In the genomic region with DNA sequence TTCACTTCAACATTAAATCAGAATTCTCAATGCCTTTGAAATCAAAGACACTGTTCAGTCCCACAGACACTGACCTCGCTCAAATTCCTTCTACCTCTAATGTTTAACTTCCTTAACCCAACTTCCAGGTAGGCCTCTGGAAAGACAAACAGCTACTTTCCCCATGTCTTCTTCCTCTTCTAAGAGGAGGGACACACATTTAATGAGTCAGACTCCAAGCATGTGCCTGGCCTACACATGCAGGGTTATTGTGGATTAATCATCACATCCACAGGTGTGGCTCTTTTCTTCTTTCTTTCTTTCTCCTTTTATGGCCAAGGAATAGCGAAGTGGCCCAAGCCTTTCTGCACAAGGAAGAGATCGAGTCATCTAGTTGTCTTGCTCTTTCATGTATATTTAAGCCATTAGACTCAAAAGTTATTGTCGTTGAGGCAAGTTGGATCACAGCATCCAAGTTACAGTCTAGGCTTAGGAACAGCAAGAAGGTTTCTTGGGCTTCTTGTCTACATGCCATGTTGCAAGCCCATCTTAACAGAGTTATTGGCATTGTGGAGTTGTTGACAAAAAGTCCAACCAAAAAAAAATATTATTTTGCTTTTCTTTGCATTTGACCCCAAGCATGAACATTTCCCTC, we compare ENCODE assay signal across 1 cellular context.
A peak's percentile ranks its signal among the peaks of the same experiment; 100 is the strongest.
TF ChIP-seq lines count a peak whose summit lies in the region.

No MANE protein-coding gene starts in this region.

TF ChIP-seq in HepG2, 621 proteins besides CTCF, POLR2A, EP300 and RAD21 (continued from another document and continues in another):
- TF ChIP-seq, protein P1, sequence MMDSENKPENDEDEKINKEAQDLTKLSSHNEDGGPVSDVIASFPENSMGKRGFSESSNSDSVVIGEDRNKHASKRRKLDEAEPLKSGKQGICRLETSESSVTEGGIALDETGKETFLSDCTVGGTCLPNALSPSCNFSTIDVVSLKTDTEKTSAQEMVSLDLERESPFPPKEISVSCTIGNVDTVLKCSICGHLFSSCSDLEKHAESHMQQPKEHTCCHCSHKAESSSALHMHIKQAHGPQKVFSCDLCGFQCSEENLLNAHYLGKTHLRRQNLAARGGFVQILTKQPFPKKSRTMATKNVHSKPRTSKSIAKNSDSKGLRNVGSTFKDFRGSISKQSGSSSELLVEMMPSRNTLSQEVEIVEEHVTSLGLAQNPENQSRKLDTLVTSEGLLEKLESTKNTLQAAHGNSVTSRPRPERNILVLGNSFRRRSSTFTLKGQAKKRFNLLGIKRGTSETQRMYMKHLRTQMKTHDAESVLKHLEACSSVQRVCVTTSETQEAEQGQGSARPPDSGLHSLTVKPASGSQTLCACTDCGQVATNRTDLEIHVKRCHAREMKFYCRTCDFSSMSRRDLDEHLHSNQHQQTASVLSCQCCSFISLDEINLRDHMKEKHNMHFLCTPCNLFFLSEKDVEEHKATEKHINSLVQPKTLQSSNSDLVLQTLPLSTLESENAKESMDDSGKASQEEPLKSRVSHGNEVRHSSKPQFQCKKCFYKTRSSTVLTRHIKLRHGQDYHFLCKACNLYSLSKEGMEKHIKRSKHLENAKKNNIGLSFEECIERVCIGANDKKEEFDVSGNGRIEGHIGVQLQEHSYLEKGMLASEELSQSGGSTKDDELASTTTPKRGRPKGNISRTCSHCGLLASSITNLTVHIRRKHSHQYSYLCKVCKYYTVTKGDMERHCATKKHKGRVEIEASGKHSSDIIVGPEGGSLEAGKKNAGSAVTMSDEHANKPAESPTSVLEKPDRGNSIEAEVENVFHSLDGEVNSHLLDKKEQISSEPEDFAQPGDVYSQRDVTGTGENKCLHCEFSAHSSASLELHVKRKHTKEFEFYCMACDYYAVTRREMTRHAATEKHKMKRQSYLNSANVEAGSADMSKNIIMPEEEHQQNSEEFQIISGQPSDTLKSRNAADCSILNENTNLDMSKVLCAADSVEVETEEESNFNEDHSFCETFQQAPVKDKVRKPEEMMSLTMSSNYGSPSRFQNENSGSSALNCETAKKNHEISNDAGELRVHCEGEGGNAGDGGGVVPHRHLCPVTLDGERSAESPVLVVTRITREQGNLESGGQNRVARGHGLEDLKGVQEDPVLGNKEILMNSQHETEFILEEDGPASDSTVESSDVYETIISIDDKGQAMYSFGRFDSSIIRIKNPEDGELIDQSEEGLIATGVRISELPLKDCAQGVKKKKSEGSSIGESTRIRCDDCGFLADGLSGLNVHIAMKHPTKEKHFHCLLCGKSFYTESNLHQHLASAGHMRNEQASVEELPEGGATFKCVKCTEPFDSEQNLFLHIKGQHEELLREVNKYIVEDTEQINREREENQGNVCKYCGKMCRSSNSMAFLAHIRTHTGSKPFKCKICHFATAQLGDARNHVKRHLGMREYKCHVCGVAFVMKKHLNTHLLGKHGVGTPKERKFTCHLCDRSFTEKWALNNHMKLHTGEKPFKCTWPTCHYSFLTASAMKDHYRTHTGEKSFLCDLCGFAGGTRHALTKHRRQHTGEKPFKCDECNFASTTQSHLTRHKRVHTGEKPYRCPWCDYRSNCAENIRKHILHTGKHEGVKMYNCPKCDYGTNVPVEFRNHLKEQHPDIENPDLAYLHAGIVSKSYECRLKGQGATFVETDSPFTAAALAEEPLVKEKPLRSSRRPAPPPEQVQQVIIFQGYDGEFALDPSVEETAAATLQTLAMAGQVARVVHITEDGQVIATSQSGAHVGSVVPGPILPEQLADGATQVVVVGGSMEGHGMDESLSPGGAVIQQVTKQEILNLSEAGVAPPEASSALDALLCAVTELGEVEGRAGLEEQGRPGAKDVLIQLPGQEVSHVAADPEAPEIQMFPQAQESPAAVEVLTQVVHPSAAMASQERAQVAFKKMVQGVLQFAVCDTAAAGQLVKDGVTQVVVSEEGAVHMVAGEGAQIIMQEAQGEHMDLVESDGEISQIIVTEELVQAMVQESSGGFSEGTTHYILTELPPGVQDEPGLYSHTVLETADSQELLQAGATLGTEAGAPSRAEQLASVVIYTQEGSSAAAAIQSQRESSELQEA (CRISPR knock-in tag; IDR thresholded peaks at IDR 0.05; ENCODE audit: not compliant biosample characterization): no peak
- TF ChIP-seq, protein P2, sequence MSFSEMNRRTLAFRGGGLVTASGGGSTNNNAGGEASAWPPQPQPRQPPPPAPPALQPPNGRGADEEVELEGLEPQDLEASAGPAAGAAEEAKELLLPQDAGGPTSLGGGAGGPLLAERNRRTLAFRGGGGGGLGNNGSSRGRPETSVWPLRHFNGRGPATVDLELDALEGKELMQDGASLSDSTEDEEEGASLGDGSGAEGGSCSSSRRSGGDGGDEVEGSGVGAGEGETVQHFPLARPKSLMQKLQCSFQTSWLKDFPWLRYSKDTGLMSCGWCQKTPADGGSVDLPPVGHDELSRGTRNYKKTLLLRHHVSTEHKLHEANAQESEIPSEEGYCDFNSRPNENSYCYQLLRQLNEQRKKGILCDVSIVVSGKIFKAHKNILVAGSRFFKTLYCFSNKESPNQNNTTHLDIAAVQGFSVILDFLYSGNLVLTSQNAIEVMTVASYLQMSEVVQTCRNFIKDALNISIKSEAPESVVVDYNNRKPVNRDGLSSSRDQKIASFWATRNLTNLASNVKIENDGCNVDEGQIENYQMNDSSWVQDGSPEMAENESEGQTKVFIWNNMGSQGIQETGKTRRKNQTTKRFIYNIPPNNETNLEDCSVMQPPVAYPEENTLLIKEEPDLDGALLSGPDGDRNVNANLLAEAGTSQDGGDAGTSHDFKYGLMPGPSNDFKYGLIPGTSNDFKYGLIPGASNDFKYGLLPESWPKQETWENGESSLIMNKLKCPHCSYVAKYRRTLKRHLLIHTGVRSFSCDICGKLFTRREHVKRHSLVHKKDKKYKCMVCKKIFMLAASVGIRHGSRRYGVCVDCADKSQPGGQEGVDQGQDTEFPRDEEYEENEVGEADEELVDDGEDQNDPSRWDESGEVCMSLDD (CRISPR knock-in tag; IDR thresholded peaks at IDR 0.05; ENCODE audit: borderline replicate concordance): no peak
- TF ChIP-seq, protein P3, sequence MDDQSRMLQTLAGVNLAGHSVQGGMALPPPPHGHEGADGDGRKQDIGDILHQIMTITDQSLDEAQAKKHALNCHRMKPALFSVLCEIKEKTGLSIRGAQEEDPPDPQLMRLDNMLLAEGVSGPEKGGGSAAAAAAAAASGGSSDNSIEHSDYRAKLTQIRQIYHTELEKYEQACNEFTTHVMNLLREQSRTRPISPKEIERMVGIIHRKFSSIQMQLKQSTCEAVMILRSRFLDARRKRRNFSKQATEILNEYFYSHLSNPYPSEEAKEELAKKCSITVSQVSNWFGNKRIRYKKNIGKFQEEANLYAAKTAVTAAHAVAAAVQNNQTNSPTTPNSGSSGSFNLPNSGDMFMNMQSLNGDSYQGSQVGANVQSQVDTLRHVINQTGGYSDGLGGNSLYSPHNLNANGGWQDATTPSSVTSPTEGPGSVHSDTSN (CRISPR knock-in tag; IDR thresholded peaks at IDR 0.05; ENCODE audit: borderline replicate concordance): no peak
- no peak for TF ChIP-seq HCFC1 (IDR thresholded peaks at IDR 0.05; ENCODE audit: low read depth, low read length)
- TF ChIP-seq STAG1 (CRISPR knock-in tag; IDR thresholded peaks at IDR 0.05): no peak; the same call in 1 of the 2 replicates
- TF ChIP-seq, protein P4, sequence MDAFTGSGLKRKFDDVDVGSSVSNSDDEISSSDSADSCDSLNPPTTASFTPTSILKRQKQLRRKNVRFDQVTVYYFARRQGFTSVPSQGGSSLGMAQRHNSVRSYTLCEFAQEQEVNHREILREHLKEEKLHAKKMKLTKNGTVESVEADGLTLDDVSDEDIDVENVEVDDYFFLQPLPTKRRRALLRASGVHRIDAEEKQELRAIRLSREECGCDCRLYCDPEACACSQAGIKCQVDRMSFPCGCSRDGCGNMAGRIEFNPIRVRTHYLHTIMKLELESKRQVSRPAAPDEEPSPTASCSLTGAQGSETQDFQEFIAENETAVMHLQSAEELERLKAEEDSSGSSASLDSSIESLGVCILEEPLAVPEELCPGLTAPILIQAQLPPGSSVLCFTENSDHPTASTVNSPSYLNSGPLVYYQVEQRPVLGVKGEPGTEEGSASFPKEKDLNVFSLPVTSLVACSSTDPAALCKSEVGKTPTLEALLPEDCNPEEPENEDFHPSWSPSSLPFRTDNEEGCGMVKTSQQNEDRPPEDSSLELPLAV (CRISPR knock-in tag; conservative IDR thresholded peaks at IDR 0.05; ENCODE audit: low read depth): no peak
- TF ChIP-seq BRCA1 (CRISPR knock-in tag; IDR thresholded peaks at IDR 0.05): no peak
- TF ChIP-seq KAT2B (IDR thresholded peaks at IDR 0.05; ENCODE audit: borderline replicate concordance, low read depth, low read length): no peak
- TF ChIP-seq ZNF768 (CRISPR knock-in tag; IDR thresholded peaks at IDR 0.05): no peak
- no peak for TF ChIP-seq ZNF766 (CRISPR knock-in tag; IDR thresholded peaks at IDR 0.05; ENCODE audit: borderline replicate concordance)
- TF ChIP-seq, protein P5, sequence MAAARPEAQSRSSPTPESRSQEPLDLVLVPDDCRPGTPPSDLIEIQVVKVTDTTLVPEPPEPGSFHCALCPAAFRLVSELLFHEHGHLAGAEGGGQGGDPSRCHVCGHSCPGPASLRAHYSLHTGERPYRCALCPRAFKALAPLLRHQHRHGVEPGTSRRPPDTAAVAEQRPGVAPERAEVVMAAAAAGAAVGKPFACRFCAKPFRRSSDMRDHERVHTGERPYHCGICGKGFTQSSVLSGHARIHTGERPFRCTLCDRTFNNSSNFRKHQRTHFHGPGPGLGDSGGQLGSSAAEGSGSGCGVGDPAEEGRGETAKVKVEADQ (CRISPR knock-in tag; IDR thresholded peaks at IDR 0.05; ENCODE audit: borderline replicate concordance): no peak
- no peak for TF ChIP-seq PLRG1 (conservative IDR thresholded peaks at IDR 0.05)
- TF ChIP-seq ZNF207 (IDR thresholded peaks at IDR 0.05; ENCODE audit: borderline replicate concordance): no peak
- no peak for TF ChIP-seq SOX13 (IDR thresholded peaks at IDR 0.05)
- TF ChIP-seq SOX13 (CRISPR knock-in tag; conservative IDR thresholded peaks at IDR 0.05 in 1 of 2, IDR thresholded peaks at IDR 0.05 in 1 of 2): peak in 1 of 2 experiments; percentile 81; a peak in 2 of 4 replicates
- TF ChIP-seq TP53 (CRISPR knock-in tag; conservative IDR thresholded peaks at IDR 0.05): no peak; the same call in 1 of the 2 replicates
- TF ChIP-seq KLF9 (CRISPR knock-in tag; IDR thresholded peaks at IDR 0.05; ENCODE audit: low read depth): no peak
- TF ChIP-seq ZNF12 (CRISPR knock-in tag; IDR thresholded peaks at IDR 0.05): no peak
- TF ChIP-seq, protein P6, sequence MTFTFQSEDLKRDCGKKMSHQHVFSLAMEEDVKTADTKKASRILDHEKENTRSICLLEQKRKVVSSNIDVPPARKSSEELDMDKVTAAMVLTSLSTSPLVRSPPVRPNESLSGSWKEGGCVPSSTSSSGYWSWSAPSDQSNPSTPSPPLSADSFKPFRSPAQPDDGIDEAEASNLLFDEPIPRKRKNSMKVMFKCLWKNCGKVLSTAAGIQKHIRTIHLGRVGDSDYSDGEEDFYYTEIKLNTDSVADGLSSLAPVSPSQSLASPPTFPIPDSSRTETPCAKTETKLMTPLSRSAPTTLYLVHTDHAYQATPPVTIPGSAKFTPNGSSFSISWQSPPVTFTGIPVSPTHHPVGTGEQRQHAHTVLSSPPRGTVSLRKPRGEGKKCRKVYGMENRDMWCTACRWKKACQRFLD (CRISPR knock-in tag; IDR thresholded peaks at IDR 0.05; ENCODE audit: borderline replicate concordance): no peak
- TF ChIP-seq ONECUT2 (CRISPR knock-in tag; IDR thresholded peaks at IDR 0.05): no peak
- TF ChIP-seq SMYD3 (CRISPR knock-in tag; IDR thresholded peaks at IDR 0.05): no peak
- TF ChIP-seq, protein P7, sequence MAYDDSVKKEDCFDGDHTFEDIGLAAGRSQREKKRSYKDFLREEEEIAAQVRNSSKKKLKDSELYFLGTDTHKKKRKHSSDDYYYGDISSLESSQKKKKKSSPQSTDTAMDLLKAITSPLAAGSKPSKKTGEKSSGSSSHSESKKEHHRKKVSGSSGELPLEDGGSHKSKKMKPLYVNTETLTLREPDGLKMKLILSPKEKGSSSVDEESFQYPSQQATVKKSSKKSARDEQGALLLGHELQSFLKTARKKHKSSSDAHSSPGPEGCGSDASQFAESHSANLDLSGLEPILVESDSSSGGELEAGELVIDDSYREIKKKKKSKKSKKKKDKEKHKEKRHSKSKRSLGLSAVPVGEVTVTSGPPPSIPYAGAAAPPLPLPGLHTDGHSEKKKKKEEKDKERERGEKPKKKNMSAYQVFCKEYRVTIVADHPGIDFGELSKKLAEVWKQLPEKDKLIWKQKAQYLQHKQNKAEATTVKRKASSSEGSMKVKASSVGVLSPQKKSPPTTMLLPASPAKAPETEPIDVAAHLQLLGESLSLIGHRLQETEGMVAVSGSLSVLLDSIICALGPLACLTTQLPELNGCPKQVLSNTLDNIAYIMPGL (CRISPR knock-in tag; IDR thresholded peaks at IDR 0.05; ENCODE audit: borderline replicate concordance in 1 of 2, low read depth in 1 of 2): no peak
- peak; percentile 46; the same call in 1 of the 2 replicates for TF ChIP-seq ZNF44 (CRISPR knock-in tag; IDR thresholded peaks at IDR 0.05)
- peak; percentile 59; the same call in 1 of the 2 replicates for TF ChIP-seq ZNF652 (CRISPR knock-in tag; IDR thresholded peaks at IDR 0.05; ENCODE audit: borderline replicate concordance, low read depth)
- no peak for TF ChIP-seq TOPORS (CRISPR knock-in tag; IDR thresholded peaks at IDR 0.05)
- TF ChIP-seq, protein P8, sequence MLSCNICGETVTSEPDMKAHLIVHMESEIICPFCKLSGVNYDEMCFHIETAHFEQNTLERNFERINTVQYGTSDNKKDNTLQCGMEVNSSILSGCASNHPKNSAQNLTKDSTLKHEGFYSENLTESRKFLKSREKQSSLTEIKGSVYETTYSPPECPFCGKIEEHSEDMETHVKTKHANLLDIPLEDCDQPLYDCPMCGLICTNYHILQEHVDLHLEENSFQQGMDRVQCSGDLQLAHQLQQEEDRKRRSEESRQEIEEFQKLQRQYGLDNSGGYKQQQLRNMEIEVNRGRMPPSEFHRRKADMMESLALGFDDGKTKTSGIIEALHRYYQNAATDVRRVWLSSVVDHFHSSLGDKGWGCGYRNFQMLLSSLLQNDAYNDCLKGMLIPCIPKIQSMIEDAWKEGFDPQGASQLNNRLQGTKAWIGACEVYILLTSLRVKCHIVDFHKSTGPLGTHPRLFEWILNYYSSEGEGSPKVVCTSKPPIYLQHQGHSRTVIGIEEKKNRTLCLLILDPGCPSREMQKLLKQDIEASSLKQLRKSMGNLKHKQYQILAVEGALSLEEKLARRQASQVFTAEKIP (CRISPR knock-in tag; IDR thresholded peaks at IDR 0.05; ENCODE audit: borderline replicate concordance): no peak
- no peak for TF ChIP-seq HNF4G (IDR thresholded peaks at IDR 0.05; ENCODE audit: borderline replicate concordance, low read depth, low read length)
- no peak for TF ChIP-seq HNF4G (CRISPR knock-in tag; IDR thresholded peaks at IDR 0.05; ENCODE audit: borderline replicate concordance, low read depth)
- peak; percentile 72; the same call in 1 of the 2 replicates for TF ChIP-seq KDM6A (CRISPR knock-in tag; IDR thresholded peaks at IDR 0.05; ENCODE audit: low read depth)
- TF ChIP-seq AGO2 (optimal IDR thresholded peaks at IDR 0.05; ENCODE audit: low read depth, low read length): no peak
- no peak for TF ChIP-seq SMARCE1 (IDR thresholded peaks at IDR 0.05; ENCODE audit: borderline replicate concordance)
- TF ChIP-seq ZNF674 (CRISPR knock-in tag; IDR thresholded peaks at IDR 0.05; ENCODE audit: low read depth): no peak
- no peak for TF ChIP-seq REL (CRISPR knock-in tag; conservative IDR thresholded peaks at IDR 0.05)
- TF ChIP-seq, protein P9, sequence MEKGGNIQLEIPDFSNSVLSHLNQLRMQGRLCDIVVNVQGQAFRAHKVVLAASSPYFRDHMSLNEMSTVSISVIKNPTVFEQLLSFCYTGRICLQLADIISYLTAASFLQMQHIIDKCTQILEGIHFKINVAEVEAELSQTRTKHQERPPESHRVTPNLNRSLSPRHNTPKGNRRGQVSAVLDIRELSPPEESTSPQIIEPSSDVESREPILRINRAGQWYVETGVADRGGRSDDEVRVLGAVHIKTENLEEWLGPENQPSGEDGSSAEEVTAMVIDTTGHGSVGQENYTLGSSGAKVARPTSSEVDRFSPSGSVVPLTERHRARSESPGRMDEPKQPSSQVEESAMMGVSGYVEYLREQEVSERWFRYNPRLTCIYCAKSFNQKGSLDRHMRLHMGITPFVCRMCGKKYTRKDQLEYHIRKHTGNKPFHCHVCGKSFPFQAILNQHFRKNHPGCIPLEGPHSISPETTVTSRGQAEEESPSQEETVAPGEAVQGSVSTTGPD (CRISPR knock-in tag; IDR thresholded peaks at IDR 0.05): no peak
